Comparison of ENCODE assay signal across 21 cellular contexts in genomic region chr2:149538138-149538833, GRCh38. TPM values are rescaled to one million over a fixed set of nuclear protein-coding genes. Genes with fewer than 3 reads are reported as not detected.
DNase-seq lines count a peak whose midpoint lies in the region; FAIRE-seq and TF ChIP-seq lines count a peak whose summit lies in the region.
"Had no signal": no experiment of that assay in that cellular context is flagged by ENCODE, and none has a peak within 500 bp of the region (broad histone marks: within the 10 kb centered on the region; RNA-seq: fewer than 3 reads in every experiment).

No MANE protein-coding gene starts in this region.

- no peaks in the 10 kb centered on the region for H3K4me1 Mint-ChIP-seq in Calu3 (ENCODE audit: low read depth, unreplicated experiment)

- H3K9me3 Mint-ChIP-seq in Calu3 (ENCODE audit: low read depth, unreplicated experiment), result peaks cover 3% of the 10 kb centered on the region
- H3K9me3 Mint-ChIP-seq: activated CD4-positive, alpha-beta memory T cell treated with anti-CD3 and anti-CD28 coated beads, Interleukin-2, amount 10 ng/mL, durations not matched to agents 7 days and 5 days had no signal

- peaks cover 13% of the 10 kb centered on the region; the same call in 1 of the 2 replicates for H3K4me1 ChIP-seq in PC-9 (replicated peaks; ENCODE audit: insufficient read depth)
- peaks cover 11% of the 10 kb centered on the region for H3K4me1 ChIP-seq in keratinocyte (ENCODE audit: control insufficient read depth, extremely low read depth, insufficient read depth, low read length)
- H3K4me1 ChIP-seq: left ventricle myocardium inferior, tibial nerve had no signal

- H3F3A ChIP-seq in PC-9 (ENCODE audit: insufficient read depth, low read depth), result peaks cover 11% of the 10 kb centered on the region; the same call in 1 of the 2 replicates

- no peak overlapping the region for H3K4me3 ChIP-seq in HFF-Myc (replicated peaks; ENCODE audit: low read depth, low read length)
- H3K4me3 ChIP-seq in PC-9, result no peak overlapping the region
- peak overlapping the region in 1 of 3 experiments; percentile 16 for H3K4me3 ChIP-seq in keratinocyte (ENCODE audit: control insufficient read depth in 2 of 3, extremely low read depth in 1 of 3, insufficient read depth in 2 of 3, low read depth in 1 of 3, low read length in 3 of 3)
- H3K4me3 ChIP-seq: left ventricle myocardium inferior, tibial nerve had no signal

- POLR2A ChIA-PET in PC-9 (lab: Charles Lee; ENCODE audit: unreplicated experiment), result interaction anchor here (0.7 kb wide), 1 partner anchor 534 kb away, joined by 3 read pairs; no protein-coding TSS in a partner anchor

- no peaks in the 10 kb centered on the region for H3K27me3 ChIP-seq in PC-9 (ENCODE audit: insufficient read depth, low read depth)
- no peaks in the 10 kb centered on the region for H3K27me3 ChIP-seq in keratinocyte (ENCODE audit: control insufficient read depth, extremely low read depth, insufficient read depth, low read length)
- H3K27me3 ChIP-seq: brain microvascular endothelial cell, tibial nerve had no signal

- no peak overlapping the region for H3K4me3 Mint-ChIP-seq in Calu3 (ENCODE audit: low read depth, unreplicated experiment)
- H3K4me3 Mint-ChIP-seq: activated CD4-positive, alpha-beta memory T cell treated with anti-CD3 and anti-CD28 coated beads, Interleukin-2, amount 10 ng/mL, durations not matched to agents 7 days and 5 days; activated naive CD8-positive, alpha-beta T cell; CD4-positive, alpha-beta memory T cell had no signal

- dilution Hi-C loops in keratinocyte (cut with MboI; ENCODE audit: extremely low pct_ligation_motif_present, low sequenced_read_pairs), result no loop called here

- H3K4me2 ChIP-seq in PC-9 (peak overlapping the region; percentile 17; the same call in 1 of the 2 replicates), keratinocyte (ENCODE audit: control insufficient read depth, extremely low read depth, insufficient read depth, low read depth, low read length) (peak overlapping the region; percentile 76)

- H2AFZ ChIP-seq in PC-9 (no peak overlapping the region), keratinocyte (ENCODE audit: control insufficient read depth, low read length) (peak overlapping the region; percentile 20)

- no peaks in the 10 kb centered on the region for H3K79me2 ChIP-seq in PC-9 (ENCODE audit: low read depth)
- H3K79me2 ChIP-seq in keratinocyte (ENCODE audit: control insufficient read depth, insufficient read depth, low read length), result no peaks in the 10 kb centered on the region

- CTCF ChIA-PET in Calu3 (lab: Charles Lee), result interaction anchor here (0.7 kb wide), 2 partner anchors 19 to 234 kb away, joined by 3 read pairs; no protein-coding TSS in a partner anchor
- CTCF ChIA-PET in PC-9 (lab: Charles Lee), result interaction anchor here (0.7 kb wide), 1 partner anchor 500 kb away, joined by 4 read pairs; the partner anchor contains the start of gene LYPD6B

- H3K9me3 ChIP-seq in PC-9 (ENCODE audit: insufficient read depth, low read depth) (no peaks in the 10 kb centered on the region), keratinocyte (ENCODE audit: control insufficient read depth, low read depth, low read length) (no peaks in the 10 kb centered on the region)
- H3K9me3 ChIP-seq: left ventricle myocardium inferior, tibial nerve had no signal

- no peaks in the 10 kb centered on the region for H3K36me3 Mint-ChIP-seq in Calu3 (ENCODE audit: insufficient read depth, unreplicated experiment)
- H3K36me3 Mint-ChIP-seq: activated naive CD8-positive, alpha-beta T cell; CD4-positive, alpha-beta memory T cell had no signal

- H3K27me3 Mint-ChIP-seq in Calu3 (ENCODE audit: unreplicated experiment), result peaks cover 12% of the 10 kb centered on the region
- H3K27me3 Mint-ChIP-seq: activated CD4-positive, alpha-beta memory T cell treated with anti-CD3 and anti-CD28 coated beads, Interleukin-2, amount 10 ng/mL, durations not matched to agents 7 days and 5 days; activated naive CD8-positive, alpha-beta T cell; CD4-positive, alpha-beta memory T cell had no signal

- H3K27ac ChIP-seq in PC-9, result no peak overlapping the region
- no peak overlapping the region for H3K27ac ChIP-seq in keratinocyte (ENCODE audit: control insufficient read depth, insufficient read depth, low read length)
- H3K27ac ChIP-seq: brain microvascular endothelial cell, left ventricle myocardium inferior, tibial nerve had no signal

- H3K27ac Mint-ChIP-seq in Calu3 (ENCODE audit: unreplicated experiment), result no peak overlapping the region
- H3K27ac Mint-ChIP-seq: activated CD4-positive, alpha-beta memory T cell treated with anti-CD3 and anti-CD28 coated beads, Interleukin-2, amount 10 ng/mL, durations not matched to agents 7 days and 5 days; activated naive CD8-positive, alpha-beta T cell; CD4-positive, alpha-beta memory T cell had no signal

- no peak overlapping the region for H3K9ac ChIP-seq in keratinocyte (ENCODE audit: control insufficient read depth, extremely low read depth, insufficient read depth, low read length)

- no peaks in the 10 kb centered on the region for H3K36me3 ChIP-seq in PC-9 (ENCODE audit: low read depth)
- no peaks in the 10 kb centered on the region for H3K36me3 ChIP-seq in keratinocyte (ENCODE audit: control insufficient read depth in 2 of 2, extremely low read depth in 1 of 2, insufficient read depth in 2 of 2, low read length in 2 of 2)
- H3K36me3 ChIP-seq: brain microvascular endothelial cell, left ventricle myocardium inferior, tibial nerve had no signal

- H3K9me1 ChIP-seq in keratinocyte (ENCODE audit: control insufficient read depth, extremely low read depth, insufficient read depth, low read length), result no peaks in the 10 kb centered on the region

- no peaks in the 10 kb centered on the region for H3K9me2 ChIP-seq in PC-9 (ENCODE audit: insufficient read depth)

- BruUV-seq in Calu3 (replicated peaks; lab: Mats Ljungman, UMichigan), result no TSS peak
- BruUV-seq in PC-9 (replicated peaks; lab: Mats Ljungman, UMichigan), result no TSS peak

- peak; percentile 43 for DNase-seq in Calu3
- DNase-seq in HFF-Myc (ENCODE audit: extremely low read depth, low read depth), result peak; percentile 2
- DNase-seq in PC-9, result peak; percentile 57 to 85
- peak; percentile 59 for DNase-seq in keratinocyte (ENCODE audit: low read depth, low spot score)
- DNase-seq in GM19239 (ENCODE audit: insufficient read length, low spot score), result no peak
- no peak for DNase-seq in D341Med (ENCODE audit: low spot score)
- no peak for DNase-seq in DMS114 treated with DMSO at 0.1 percent for 48 hours (lab: John Stamatoyannopoulos, UW; ENCODE audit: unreplicated experiment)
- DNase-seq in cardiac septum (ENCODE audit: low spot score), result no peak
- DNase-seq: activated CD4-positive, alpha-beta memory T cell treated with anti-CD3 and anti-CD28 coated beads, Interleukin-2, amount 10 ng/mL, durations not matched to agents 7 days and 5 days; brain microvascular endothelial cell; CD4-positive, alpha-beta memory T cell; Karpas-422; left ventricle myocardium inferior; NCI-H1105; right cardiac atrium; SHP77 treated with DMSO at 0.1 percent for 48 hours; stimulated activated naive CD4-positive, alpha-beta T cell treated with Interleukin-2 at 50 U/mL for 16 hours had no signal

- TF ChIP-seq CTCF in Calu3 (IDR thresholded peaks at IDR 0.05; ENCODE audit: unreplicated experiment) (no peak), HFF-Myc (IDR thresholded peaks at IDR 0.05; ENCODE audit: low read depth, low read length, missing control alignments) (no peak), PC-9 (conservative IDR thresholded peaks at IDR 0.05) (no peak), keratinocyte (optimal IDR thresholded peaks at IDR 0.05 in 1 of 3, IDR thresholded peaks at IDR 0.05 in 1 of 3, conservative IDR thresholded peaks at IDR 0.05 in 1 of 3; ENCODE audit: extremely low read depth in 1 of 3, insufficient read depth in 2 of 3, low read length in 3 of 3) (no peak)

- H4K20me1 ChIP-seq in PC-9 (ENCODE audit: insufficient read depth) (no peaks in the 10 kb centered on the region), keratinocyte (ENCODE audit: control insufficient read depth, extremely low read depth, insufficient read depth, low read length) (no peaks in the 10 kb centered on the region)

- intact Hi-C loops in Calu3 (cut with micrococcal nuclease; ENCODE audit: unreplicated experiment) (no loop called here), PC-9 (cut with micrococcal nuclease; ENCODE audit: unreplicated experiment) (loop anchor here (1.0 kb wide), 2 partner anchors 172 to 500 kb away; partner anchors contain the start of gene LYPD6B), cardiac septum (cut with DNase I) (no loop called here)

- FAIRE-seq in keratinocyte (lab: Jason Lieb, UNC) (peak; percentile 96), GM19239 (lab: Jason Lieb, UNC) (no peak)
- FAIRE-seq: frontal cortex, H54 had no signal

RNA-seq across cellular contexts. Expression of gene MMADHC, which starts 49.3 kb away (rescaled TPM):
- total RNA-seq in Calu3 (2022), result 88.4 and 89.8 TPM in 2 replicates
- total RNA-seq in PC-9 (2021), result 112 and 135 TPM in 2 replicates
- 93.8 to 140 TPM (median 99.7 TPM) in 3 replicates for polyA plus RNA-seq in keratinocyte
- 68.1 TPM for polyA plus RNA-seq in keratinocyte (2011; ENCODE audit: low read depth)
- 83.2 and 134 TPM in 2 replicates for polyA plus RNA-seq in keratinocyte (2011; cell fraction: cytosol; rRNA removed)
- polyA plus RNA-seq in keratinocyte (2011; cell fraction: nucleus; rRNA removed), result 42.3 and 66.3 TPM in 2 replicates
- polyA plus RNA-seq in keratinocyte (2012; ENCODE audit: low replicate concordance), result 100 and 156 TPM in 2 replicates
- polyA minus RNA-seq in keratinocyte, result 21.5 to 118 TPM (median 82.3 TPM) in 3 replicates
- polyA minus RNA-seq in keratinocyte (2011; cell fraction: cytosol; rRNA and poly(A)+ RNA removed), result 80.8 TPM
- 20.9 and 34.6 TPM in 2 replicates for polyA minus RNA-seq in keratinocyte (2011; cell fraction: nucleus; rRNA and poly(A)+ RNA removed)
- 117 TPM for total RNA-seq in cardiac septum

Comparison
In these comparisons a context has a peak if more than half of its experiments do, and no peak if none do; other contexts are left out.
1. DNase-seq: peak in Calu3 (single experiment), HFF-Myc (single experiment), PC-9 (2 of 2) and keratinocyte (single experiment); none in GM19239 (single experiment), D341Med (single experiment), DMS114 treated with DMSO at 0.1 percent for 48 hours (single experiment) and cardiac septum (single experiment).